In the genomic region with DNA sequence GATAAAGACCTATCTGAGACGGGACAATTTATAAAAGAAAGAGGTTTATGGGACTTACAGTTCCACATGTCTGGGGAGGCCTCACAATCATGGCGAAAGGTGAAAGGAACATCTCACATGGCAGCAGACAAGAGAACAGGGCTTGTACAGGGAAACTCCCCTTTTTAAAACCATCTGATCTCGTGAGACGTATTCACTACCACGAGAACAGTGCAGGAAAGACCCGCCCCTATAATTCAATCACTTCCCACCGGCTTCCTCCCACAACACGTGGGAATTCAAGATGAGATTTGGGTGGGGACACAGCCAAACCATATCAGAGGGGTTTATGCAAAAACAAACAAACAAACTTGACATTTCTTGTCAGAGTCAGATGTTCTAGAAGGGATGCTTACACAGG, we compare ENCODE assay signal across 10 cellular contexts.
"Had no signal": no experiment of that assay in that cellular context is flagged by ENCODE, and none has a peak within 500 bp of the region (broad histone marks: within the 10 kb centered on the region; RNA-seq: fewer than 3 reads in every experiment).

No MANE protein-coding gene starts in this region.

- H3K4me1 ChIP-seq: HAP-1 had no signal

- FAIRE-seq: HTR-8/SVneo, K562 had no signal

- H3K36me3 ChIP-seq: HAP-1 had no signal

- H3K4me3 ChIP-seq: GM23248, HAP-1, K562 had no signal

- H3K9me3 Mint-ChIP-seq: HFFc6 had no signal

- ATAC-seq: HCT116, K562 had no signal

- DNase-seq: GM23248, GOT3, H7, HFFc6, IMR-90 had no signal

- H3K9ac ChIP-seq: GM23248, KMS-11 had no signal

- H3K27ac Mint-ChIP-seq: HFFc6 had no signal

- H2AFZ ChIP-seq: GM23248 had no signal

- H3K9me3 ChIP-seq: HAP-1 had no signal

- H3K4me2 ChIP-seq: KMS-11 had no signal

- H3K27ac ChIP-seq: GM23248, KMS-11 had no signal

- H3K4me3 Mint-ChIP-seq: HFFc6 had no signal
